ENCODE assay signal across 8 cellular contexts in the genomic region with DNA sequence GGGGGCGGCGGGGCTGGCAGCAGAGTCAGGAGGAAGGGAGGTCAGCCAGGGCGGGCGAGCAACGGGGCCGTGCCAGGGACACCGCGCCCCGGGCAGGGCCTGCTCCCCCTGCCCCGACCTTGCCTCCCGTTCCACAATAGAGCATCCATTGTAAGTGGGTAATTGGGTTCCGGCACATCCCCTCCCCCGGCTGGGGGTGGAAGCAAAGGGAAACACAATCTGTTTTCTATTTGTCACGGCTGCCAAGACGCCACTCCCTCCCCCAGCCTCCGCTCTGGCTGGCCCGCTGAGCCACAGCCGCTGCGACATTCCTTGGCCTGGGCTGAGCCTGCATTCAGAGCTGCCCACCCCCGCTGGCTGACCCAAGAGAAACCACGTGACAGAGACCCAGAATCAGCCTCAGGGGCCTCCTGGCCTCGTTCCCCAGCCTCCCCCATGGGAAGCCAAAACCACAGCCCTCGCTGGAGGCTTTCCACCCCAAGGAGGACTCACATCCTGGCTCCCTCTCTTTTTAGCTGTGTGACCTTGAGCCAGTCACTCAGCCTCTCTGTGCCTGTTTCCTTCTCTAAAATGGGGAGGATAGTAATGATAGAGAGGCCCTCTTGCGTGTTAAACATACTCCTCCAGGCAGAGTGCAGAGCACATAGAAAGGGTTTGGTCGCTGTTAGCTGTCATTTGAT.
DNase-seq lines count a peak whose midpoint lies in the region; ATAC-seq and TF ChIP-seq lines count a peak whose summit lies in the region.

No MANE protein-coding gene starts in this region.

- H3K27me3 Mint-ChIP-seq in MCF 10A (ENCODE audit: insufficient read depth, unreplicated experiment) = no peaks in the 10 kb centered on the region

- H3K79me2 ChIP-seq in OCI-LY7 (ENCODE audit: insufficient read depth, low read depth, low read length) = no peaks in the 10 kb centered on the region

- in situ Hi-C loops in Caki2 (cut with HindIII; ENCODE audit: low pct_unique_long_range_greater_than_20kb, low sequenced_read_pairs) = no loop called here

- no peak overlapping the region for H3K9ac ChIP-seq in HUES48 (ENCODE audit: low read depth, low read length)

- DNase-seq in Caki2 (ENCODE audit: low read depth) (peak; percentile 98), NOMO-1 treated with dmso at 0.1 percent for 144 hours (lab: John Stamatoyannopoulos, UW; ENCODE audit: unreplicated experiment) (peak; percentile 31), MCF 10A (ENCODE audit: unreplicated experiment) (peak; percentile 91), iPS DF 4.7 (ENCODE audit: extremely low read depth, low spot score) (peak; percentile 68), retinal pigment epithelial cell (ENCODE audit: low read depth) (peak; percentile 92), OCI-LY7 (ENCODE audit: low spot score) (no peak)

- H3K9me3 ChIP-seq in HUES48 (ENCODE audit: control insufficient read depth, insufficient read depth, low read length) (no peaks in the 10 kb centered on the region), OCI-LY7 (ENCODE audit: low read length) (no peaks in the 10 kb centered on the region)

- H3K27me3 ChIP-seq in HUES48 (ENCODE audit: control insufficient read depth, insufficient read depth, low read length) = no peaks in the 10 kb centered on the region

- no TSS peak for BruUV-seq in MCF 10A (replicated peaks; lab: Mats Ljungman, UMichigan)
- no TSS peak for BruUV-seq in OCI-LY7 (replicated peaks; lab: Mats Ljungman, UMichigan)

- peak overlapping the region; percentile 53 for H3K4me3 Mint-ChIP-seq in MCF 10A (ENCODE audit: unreplicated experiment)

- H3K4me1 Mint-ChIP-seq in MCF 10A (ENCODE audit: insufficient read depth, unreplicated experiment) = peaks cover 30% of the 10 kb centered on the region

- H3K36me3 ChIP-seq in HUES48 (ENCODE audit: control insufficient read depth, insufficient read depth, low read length) (no peaks in the 10 kb centered on the region), OCI-LY7 (ENCODE audit: insufficient read depth, low read length) (no peaks in the 10 kb centered on the region)

- no peaks in the 10 kb centered on the region for H3K9me2 ChIP-seq in OCI-LY7 (ENCODE audit: insufficient read depth, low read length)

- no peak overlapping the region for H3K4me2 ChIP-seq in OCI-LY7 (ENCODE audit: low read length)

- CTCF ChIA-PET in MCF 10A (lab: Yijun Ruan, JAX) (interaction anchor here (0.9 to 1.5 kb wide), 5 partner anchors 20 to 702 kb away, joined by 3 to 4 read pairs (median 4); no protein-coding TSS in a partner anchor), OCI-LY7 (lab: Charles Lee; ENCODE audit: unreplicated experiment) (no interaction called here)

- H3K9me3 Mint-ChIP-seq in MCF 10A (ENCODE audit: unreplicated experiment) = no peaks in the 10 kb centered on the region

- no peaks in the 10 kb centered on the region for H4K20me1 ChIP-seq in OCI-LY7 (ENCODE audit: insufficient read depth, low read length)

- H3K4me1 ChIP-seq in HUES48 (ENCODE audit: control insufficient read depth, insufficient read depth, low read length) = peaks cover 14% of the 10 kb centered on the region; the same call in 1 of the 2 replicates
- H3K4me1 ChIP-seq in OCI-LY7 (ENCODE audit: insufficient read depth, low read length, poor library complexity, severe bottlenecking) = peaks cover 7% of the 10 kb centered on the region

- no peaks in the 10 kb centered on the region for H3K36me3 Mint-ChIP-seq in MCF 10A (ENCODE audit: insufficient read depth, unreplicated experiment)

- ATAC-seq in HG03521 (IDR thresholded peaks at IDR 0.05; ENCODE audit: unreplicated experiment) = no peak

- no peak overlapping the region; the same call in 1 of the 2 replicates for H2AFZ ChIP-seq in OCI-LY7 (ENCODE audit: low read length)

- TF ChIP-seq CTCF in MCF 10A (IDR thresholded peaks at IDR 0.05; ENCODE audit: unreplicated experiment) = no peak
- no peak for TF ChIP-seq CTCF in retinal pigment epithelial cell (conservative IDR thresholded peaks at IDR 0.05; ENCODE audit: low read depth, low read length)
- no peak for TF ChIP-seq CTCF in OCI-LY7 (conservative IDR thresholded peaks at IDR 0.05; ENCODE audit: low read length)

- H3K4me3 ChIP-seq in HUES48 (ENCODE audit: low read depth, low read length) (no peak overlapping the region), retinal pigment epithelial cell (ENCODE audit: low read length) (no peak overlapping the region), OCI-LY7 (ENCODE audit: low read depth, low read length, poor library complexity, severe bottlenecking) (no peak overlapping the region)

- H3K27ac Mint-ChIP-seq in MCF 10A (ENCODE audit: low read depth, unreplicated experiment) = no peak overlapping the region

- POLR2A ChIA-PET in MCF 10A (lab: Yijun Ruan, JAX) = interaction anchor here (0.6 to 2.8 kb wide), 12 partner anchors 9 to 1381 kb away, joined by 3 to 16 read pairs (median 4); no protein-coding TSS in a partner anchor
- POLR2A ChIA-PET in OCI-LY7 (lab: Charles Lee) = interaction anchor here (0.7 to 1.3 kb wide), 2 partner anchors 16 to 835 kb away, joined by 3 read pairs; no protein-coding TSS in a partner anchor

- H3K27ac ChIP-seq in HUES48 (ENCODE audit: low read depth, low read length) (peak overlapping the region; percentile 81), OCI-LY7 (ENCODE audit: low read depth, low read length, poor library complexity, severe bottlenecking) (no peak overlapping the region)

- intact Hi-C loops in MCF 10A (cut with micrococcal nuclease) = loop anchor here (2.0 to 5.0 kb wide), 4 partner anchors 64 to 234 kb away; a partner anchor contains a TSS
- intact Hi-C loops in OCI-LY7 (cut with micrococcal nuclease; ENCODE audit: unreplicated experiment) = no loop called here
